ENCODE assay signal across 8 cellular contexts in genomic region chr22:25402501-25403283, GRCh38.
A peak's percentile ranks its signal among the peaks of the same experiment; 100 is the strongest.
DNase-seq lines count a peak whose midpoint lies in the region; ATAC-seq and TF ChIP-seq lines count a peak whose summit lies in the region.

No MANE protein-coding gene starts in this region.

- no peak for ATAC-seq in gastrocnemius medialis
- no peak for ATAC-seq in GM18873 (IDR thresholded peaks at IDR 0.05; ENCODE audit: low FRiP score, unreplicated experiment)
- ATAC-seq in HG02642 (IDR thresholded peaks at IDR 0.05; ENCODE audit: poor library complexity, unreplicated experiment), result no peak

- H3K4me1 ChIP-seq in SJSA1 (replicated peaks) (peaks cover 71% of the 10 kb centered on the region), gastrocnemius medialis (peaks cover 32 to 33% of the 10 kb centered on the region in 2 donors), Caco-2 (peaks cover 9% of the 10 kb centered on the region)

- no peak overlapping the region for H3K27ac Mint-ChIP-seq in Caco-2 (ENCODE audit: unreplicated experiment)

- CTCF ChIA-PET in Caco-2 (lab: Charles Lee), result interaction anchor here (1.1 kb wide), 1 partner anchor 8 kb away, joined by 3 read pairs; no protein-coding TSS in a partner anchor

- TF ChIP-seq POLR2A in gastrocnemius medialis (IDR thresholded peaks at IDR 0.05), result no peak

- in situ Hi-C loops in gastrocnemius medialis (cut with MboI; ENCODE audit: low sequenced_read_pairs in 4 of 4), result no loop called here

- POLR2A ChIA-PET in Caco-2 (lab: Charles Lee), result no interaction called here

- H3K9me3 Mint-ChIP-seq in Caco-2 (ENCODE audit: unreplicated experiment), result no peaks in the 10 kb centered on the region

- H3K4me3 Mint-ChIP-seq in Caco-2 (ENCODE audit: unreplicated experiment), result no peak overlapping the region

- H3K9me3 ChIP-seq in SJSA1 (replicated peaks), result peaks cover 4% of the 10 kb centered on the region; the same call in 1 of the 2 replicates
- H3K9me3 ChIP-seq in gastrocnemius medialis, result no peaks in the 10 kb centered on the region
- no peaks in the 10 kb centered on the region for H3K9me3 ChIP-seq in Caco-2

- no peaks in the 10 kb centered on the region for H3K36me3 Mint-ChIP-seq in Caco-2 (ENCODE audit: insufficient read depth, unreplicated experiment)

- no peaks in the 10 kb centered on the region for H3K27me3 Mint-ChIP-seq in Caco-2 (ENCODE audit: insufficient read depth, unreplicated experiment)

- TF ChIP-seq CTCF in gastrocnemius medialis (IDR thresholded peaks at IDR 0.05 in 4 of 5, conservative IDR thresholded peaks at IDR 0.05 in 1 of 5) (no peak), Caco-2 (IDR thresholded peaks at IDR 0.05; ENCODE audit: insufficient read depth in 1 of 2, low read depth in 1 of 2, low read length in 1 of 2, severe bottlenecking in 1 of 2, unreplicated experiment in 1 of 2) (no peak)

- H3K36me3 ChIP-seq in SJSA1 (peaks cover 9% of the 10 kb centered on the region), gastrocnemius medialis (no peaks in the 10 kb centered on the region), Caco-2 (ENCODE audit: control insufficient read depth, insufficient read depth, low read length) (no peaks in the 10 kb centered on the region)

- no peaks in the 10 kb centered on the region for H3K27me3 ChIP-seq in SJSA1 (replicated peaks)
- no peaks in the 10 kb centered on the region for H3K27me3 ChIP-seq in gastrocnemius medialis
- no peaks in the 10 kb centered on the region for H3K27me3 ChIP-seq in Caco-2 (replicated peaks; ENCODE audit: control insufficient read depth, insufficient read depth, low read length)

- BruUV-seq in Caco-2 (replicated peaks; lab: Mats Ljungman, UMichigan), result no TSS peak

- intact Hi-C loops in cardiac septum (cut with DNase I), result loop anchor here (5.0 kb wide), 1 partner anchor 40 kb away; no protein-coding TSS in a partner anchor
- intact Hi-C loops in gastrocnemius medialis (cut with DNase I; ENCODE audit: low total_unique reads), result no loop called here
- intact Hi-C loops in Caco-2 (cut with micrococcal nuclease; ENCODE audit: unreplicated experiment), result no loop called here

- peaks cover 6% of the 10 kb centered on the region for H3K4me1 Mint-ChIP-seq in Caco-2 (ENCODE audit: low read depth, unreplicated experiment)

- H3K27ac ChIP-seq in SJSA1 (peak overlapping the region; percentile 80), gastrocnemius medialis (peak overlapping the region; percentile 60 to 81 (median 70))

- peak overlapping the region; percentile 99 for H3K4me3 ChIP-seq in SJSA1
- peak overlapping the region in 3 of 4 donors; percentile 1 to 69 (median 60) for H3K4me3 ChIP-seq in gastrocnemius medialis
- no peak overlapping the region for H3K4me3 ChIP-seq in Caco-2 (ENCODE audit: low read depth, low read length)

- DNase-seq in GM03348 (ENCODE audit: low spot score) (peak; percentile 29), SJSA1 (ENCODE audit: low read depth in 1 of 2, low spot score in 2 of 2) (peak; percentile 59 to 63), cardiac septum (ENCODE audit: low spot score) (peak; percentile 74), gastrocnemius medialis (no peak), NCI-H524 (lab: John Stamatoyannopoulos, UW) (no peak), Caco-2 (no peak)

Comparison
In these comparisons a context has a peak if more than half of its experiments do, and no peak if none do; other contexts are left out.
1. DNase-seq: peak in GM03348 (single experiment), SJSA1 (2 of 2) and cardiac septum (single experiment); none in gastrocnemius medialis (0 of 2), NCI-H524 (0 of 2) and Caco-2 (0 of 2).